In the genomic region with DNA sequence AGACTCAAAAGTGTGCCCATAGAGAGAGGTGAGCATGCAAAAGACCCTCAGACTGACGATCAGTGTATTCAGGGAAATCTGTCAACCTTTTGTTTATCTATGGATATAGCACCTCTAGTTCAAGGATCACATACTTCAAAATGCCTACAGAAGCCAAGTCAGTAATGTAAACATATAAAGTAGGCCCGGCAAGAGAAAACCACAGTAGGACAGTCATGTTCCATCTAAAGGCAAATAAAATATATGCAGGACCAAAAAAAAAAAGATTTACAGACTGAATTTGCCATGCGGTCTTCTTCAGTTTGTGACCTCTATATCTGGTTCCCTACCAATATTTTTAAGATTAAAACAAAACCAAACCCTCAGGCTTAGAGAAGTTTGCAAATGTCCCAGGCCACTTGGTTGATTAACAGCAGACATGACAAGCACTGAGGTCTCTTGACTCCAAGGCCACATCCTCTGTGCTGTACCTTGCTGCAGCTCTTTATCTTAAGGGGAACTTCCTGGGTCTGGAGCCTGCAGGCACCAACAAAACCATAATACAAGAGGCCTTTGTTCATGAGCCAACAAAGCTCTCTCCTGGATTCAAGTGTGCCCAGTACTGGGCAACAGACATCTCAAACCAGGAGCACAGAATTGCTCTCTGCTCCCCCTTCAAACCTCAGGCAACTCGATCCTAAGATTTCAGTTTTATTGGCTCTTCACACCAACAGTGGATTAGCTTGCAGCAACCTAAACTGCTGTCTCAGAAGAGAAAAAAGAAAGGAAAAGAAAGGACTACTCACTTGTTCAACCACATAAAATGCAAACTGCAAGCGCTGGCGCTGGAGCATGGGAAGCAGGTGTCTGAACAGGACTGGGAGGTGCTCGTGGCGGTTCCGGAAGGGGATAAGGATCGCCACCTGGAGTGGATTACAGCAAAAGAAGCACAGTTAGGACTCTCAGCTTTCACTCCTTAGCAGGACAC, we compare ENCODE assay signal across 1 cellular context.
TF ChIP-seq lines count a peak whose summit lies in the region.

No MANE protein-coding gene starts in this region.

TF ChIP-seq in HepG2, 621 proteins besides CTCF, POLR2A, EP300 and RAD21 (continued from another document and continues in another):
- TF ChIP-seq, protein P1, sequence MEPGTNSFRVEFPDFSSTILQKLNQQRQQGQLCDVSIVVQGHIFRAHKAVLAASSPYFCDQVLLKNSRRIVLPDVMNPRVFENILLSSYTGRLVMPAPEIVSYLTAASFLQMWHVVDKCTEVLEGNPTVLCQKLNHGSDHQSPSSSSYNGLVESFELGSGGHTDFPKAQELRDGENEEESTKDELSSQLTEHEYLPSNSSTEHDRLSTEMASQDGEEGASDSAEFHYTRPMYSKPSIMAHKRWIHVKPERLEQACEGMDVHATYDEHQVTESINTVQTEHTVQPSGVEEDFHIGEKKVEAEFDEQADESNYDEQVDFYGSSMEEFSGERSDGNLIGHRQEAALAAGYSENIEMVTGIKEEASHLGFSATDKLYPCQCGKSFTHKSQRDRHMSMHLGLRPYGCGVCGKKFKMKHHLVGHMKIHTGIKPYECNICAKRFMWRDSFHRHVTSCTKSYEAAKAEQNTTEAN (CRISPR knock-in tag; conservative IDR thresholded peaks at IDR 0.05), result 0 out of 2 replicates have a peak, but pooled peaks have one; percentile 43
- TF ChIP-seq, protein P2, sequence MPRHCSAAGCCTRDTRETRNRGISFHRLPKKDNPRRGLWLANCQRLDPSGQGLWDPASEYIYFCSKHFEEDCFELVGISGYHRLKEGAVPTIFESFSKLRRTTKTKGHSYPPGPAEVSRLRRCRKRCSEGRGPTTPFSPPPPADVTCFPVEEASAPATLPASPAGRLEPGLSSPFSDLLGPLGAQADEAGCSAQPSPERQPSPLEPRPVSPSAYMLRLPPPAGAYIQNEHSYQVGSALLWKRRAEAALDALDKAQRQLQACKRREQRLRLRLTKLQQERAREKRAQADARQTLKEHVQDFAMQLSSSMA (CRISPR knock-in tag; IDR thresholded peaks at IDR 0.05), result 0 out of 2 replicates have a peak, but pooled peaks have one; percentile 35
- TF ChIP-seq KDM5A (IDR thresholded peaks at IDR 0.05; ENCODE audit: borderline replicate concordance, low read length) (peak; percentile 29; the same call in 1 of the 2 replicates), KLF16 (CRISPR knock-in tag; IDR thresholded peaks at IDR 0.05) (0 out of 4 replicates have a peak, but pooled peaks of 1 of the 2 experiments have one; percentile 28), ZNF501 (CRISPR knock-in tag; IDR thresholded peaks at IDR 0.05) (peak; percentile 10; the same call in 1 of the 2 replicates), ZC3H4 (CRISPR knock-in tag; IDR thresholded peaks at IDR 0.05; ENCODE audit: borderline replicate concordance) (no peak), ZNF101 (CRISPR knock-in tag; IDR thresholded peaks at IDR 0.05; ENCODE audit: borderline replicate concordance, low read depth) (no peak), ZNF790 (CRISPR knock-in tag; IDR thresholded peaks at IDR 0.05; ENCODE audit: borderline replicate concordance) (no peak), ZSCAN31 (CRISPR knock-in tag; IDR thresholded peaks at IDR 0.05; ENCODE audit: low read depth) (0 out of 2 replicates have a peak, but pooled peaks have one; percentile 43), NR2F6 (IDR thresholded peaks at IDR 0.05) (peak; percentile 12; the same call in 1 of the 2 replicates), NR2F6 (CRISPR knock-in tag; IDR thresholded peaks at IDR 0.05) (peak; percentile 58), HOXA3 (CRISPR knock-in tag; IDR thresholded peaks at IDR 0.05) (peak; percentile 59; the same call in 1 of the 2 replicates), SRSF1 (optimal IDR thresholded peaks at IDR 0.05; ENCODE audit: low read depth, low read length) (no peak), MAF1 (CRISPR knock-in tag; IDR thresholded peaks at IDR 0.05; ENCODE audit: borderline replicate concordance) (no peak), ZNF75D (CRISPR knock-in tag; IDR thresholded peaks at IDR 0.05; ENCODE audit: borderline replicate concordance) (no peak), ZNF564 (CRISPR knock-in tag; IDR thresholded peaks at IDR 0.05) (peak; percentile 68; the same call in 1 of the 2 replicates), ZNF382 (CRISPR knock-in tag; IDR thresholded peaks at IDR 0.05; ENCODE audit: borderline replicate concordance) (no peak), TARDBP (CRISPR knock-in tag; IDR thresholded peaks at IDR 0.05) (peak; percentile 16), ATRX (CRISPR knock-in tag; IDR thresholded peaks at IDR 0.05; ENCODE audit: borderline replicate concordance) (no peak), ZNF614 (CRISPR knock-in tag; IDR thresholded peaks at IDR 0.05; ENCODE audit: borderline replicate concordance) (0 out of 2 replicates have a peak, but pooled peaks have one; percentile 19), SNAI1 (CRISPR knock-in tag; IDR thresholded peaks at IDR 0.05; ENCODE audit: borderline replicate concordance) (peak; percentile 48; the same call in 1 of the 2 replicates), ZNF253 (CRISPR knock-in tag; IDR thresholded peaks at IDR 0.05; ENCODE audit: borderline replicate concordance) (peak; percentile 68; the same call in 1 of the 2 replicates), ATF1 (CRISPR knock-in tag; IDR thresholded peaks at IDR 0.05) (peak; percentile 47; the same call in 1 of the 2 replicates), GLI4 (CRISPR knock-in tag; IDR thresholded peaks at IDR 0.05; ENCODE audit: borderline replicate concordance) (peak; percentile 30; the same call in 1 of the 2 replicates), SPEN (CRISPR knock-in tag; IDR thresholded peaks at IDR 0.05; ENCODE audit: low read depth) (0 out of 2 replicates have a peak, but pooled peaks have one; percentile 29), ZNF121 (CRISPR knock-in tag; IDR thresholded peaks at IDR 0.05) (0 out of 2 replicates have a peak, but pooled peaks have one; percentile 25), FOSL2 (CRISPR knock-in tag; IDR thresholded peaks at IDR 0.05) (peak; percentile 19; the same call in 1 of the 2 replicates), TGIF2 (CRISPR knock-in tag; IDR thresholded peaks at IDR 0.05) (no peak), ZNF678 (CRISPR knock-in tag; IDR thresholded peaks at IDR 0.05) (no peak), MIXL1 (CRISPR knock-in tag; IDR thresholded peaks at IDR 0.05) (peak; percentile 56), KDM1A (CRISPR knock-in tag; IDR thresholded peaks at IDR 0.05) (no peak), REPIN1 (CRISPR knock-in tag; IDR thresholded peaks at IDR 0.05; ENCODE audit: borderline replicate concordance, low read depth) (0 out of 2 replicates have a peak, but pooled peaks have one; percentile 40), MEIS2 (CRISPR knock-in tag; IDR thresholded peaks at IDR 0.05) (peak; percentile 50; the same call in 1 of the 2 replicates), ZNF468 (CRISPR knock-in tag; IDR thresholded peaks at IDR 0.05) (0 out of 2 replicates have a peak, but pooled peaks have one; percentile 64), ZNF205 (CRISPR knock-in tag; IDR thresholded peaks at IDR 0.05) (0 out of 2 replicates have a peak, but pooled peaks have one; percentile 11), FOXO1 (CRISPR knock-in tag; IDR thresholded peaks at IDR 0.05) (peak; percentile 27; the same call in 1 of the 2 replicates), SMARCE1 (IDR thresholded peaks at IDR 0.05; ENCODE audit: borderline replicate concordance) (no peak), KLF6 (CRISPR knock-in tag; IDR thresholded peaks at IDR 0.05) (peak; percentile 55; the same call in 1 of the 2 replicates), SOX6 (IDR thresholded peaks at IDR 0.05) (no peak), SOX6 (CRISPR knock-in tag; IDR thresholded peaks at IDR 0.05) (peak; percentile 65)
- TF ChIP-seq, protein P3, sequence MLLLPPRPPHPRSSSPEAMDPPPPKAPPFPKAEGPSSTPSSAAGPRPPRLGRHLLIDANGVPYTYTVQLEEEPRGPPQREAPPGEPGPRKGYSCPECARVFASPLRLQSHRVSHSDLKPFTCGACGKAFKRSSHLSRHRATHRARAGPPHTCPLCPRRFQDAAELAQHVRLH (CRISPR knock-in tag; IDR thresholded peaks at IDR 0.05; ENCODE audit: borderline replicate concordance, low read depth), result peak; percentile 28; the same call in 1 of the 2 replicates
- TF ChIP-seq, protein P4, sequence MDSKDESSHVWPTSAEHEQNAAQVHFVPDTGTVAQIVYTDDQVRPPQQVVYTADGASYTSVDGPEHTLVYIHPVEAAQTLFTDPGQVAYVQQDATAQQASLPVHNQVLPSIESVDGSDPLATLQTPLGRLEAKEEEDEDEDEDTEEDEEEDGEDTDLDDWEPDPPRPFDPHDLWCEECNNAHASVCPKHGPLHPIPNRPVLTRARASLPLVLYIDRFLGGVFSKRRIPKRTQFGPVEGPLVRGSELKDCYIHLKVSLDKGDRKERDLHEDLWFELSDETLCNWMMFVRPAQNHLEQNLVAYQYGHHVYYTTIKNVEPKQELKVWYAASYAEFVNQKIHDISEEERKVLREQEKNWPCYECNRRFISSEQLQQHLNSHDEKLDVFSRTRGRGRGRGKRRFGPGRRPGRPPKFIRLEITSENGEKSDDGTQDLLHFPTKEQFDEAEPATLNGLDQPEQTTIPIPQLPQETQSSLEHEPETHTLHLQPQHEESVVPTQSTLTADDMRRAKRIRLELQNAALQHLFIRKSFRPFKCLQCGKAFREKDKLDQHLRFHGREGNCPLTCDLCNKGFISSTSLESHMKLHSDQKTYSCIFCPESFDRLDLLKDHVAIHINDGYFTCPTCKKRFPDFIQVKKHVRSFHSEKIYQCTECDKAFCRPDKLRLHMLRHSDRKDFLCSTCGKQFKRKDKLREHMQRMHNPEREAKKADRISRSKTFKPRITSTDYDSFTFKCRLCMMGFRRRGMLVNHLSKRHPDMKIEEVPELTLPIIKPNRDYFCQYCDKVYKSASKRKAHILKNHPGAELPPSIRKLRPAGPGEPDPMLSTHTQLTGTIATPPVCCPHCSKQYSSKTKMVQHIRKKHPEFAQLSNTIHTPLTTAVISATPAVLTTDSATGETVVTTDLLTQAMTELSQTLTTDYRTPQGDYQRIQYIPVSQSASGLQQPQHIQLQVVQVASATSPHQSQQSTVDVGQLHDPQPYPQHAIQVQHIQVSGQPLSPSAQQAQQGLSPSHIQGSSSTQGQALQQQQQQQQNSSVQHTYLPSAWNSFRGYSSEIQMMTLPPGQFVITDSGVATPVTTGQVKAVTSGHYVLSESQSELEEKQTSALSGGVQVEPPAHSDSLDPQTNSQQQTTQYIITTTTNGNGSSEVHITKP (CRISPR knock-in tag; IDR thresholded peaks at IDR 0.05; ENCODE audit: low read depth), result no peak
- TF ChIP-seq, protein P5, sequence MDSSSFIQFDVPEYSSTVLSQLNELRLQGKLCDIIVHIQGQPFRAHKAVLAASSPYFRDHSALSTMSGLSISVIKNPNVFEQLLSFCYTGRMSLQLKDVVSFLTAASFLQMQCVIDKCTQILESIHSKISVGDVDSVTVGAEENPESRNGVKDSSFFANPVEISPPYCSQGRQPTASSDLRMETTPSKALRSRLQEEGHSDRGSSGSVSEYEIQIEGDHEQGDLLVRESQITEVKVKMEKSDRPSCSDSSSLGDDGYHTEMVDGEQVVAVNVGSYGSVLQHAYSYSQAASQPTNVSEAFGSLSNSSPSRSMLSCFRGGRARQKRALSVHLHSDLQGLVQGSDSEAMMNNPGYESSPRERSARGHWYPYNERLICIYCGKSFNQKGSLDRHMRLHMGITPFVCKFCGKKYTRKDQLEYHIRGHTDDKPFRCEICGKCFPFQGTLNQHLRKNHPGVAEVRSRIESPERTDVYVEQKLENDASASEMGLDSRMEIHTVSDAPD (CRISPR knock-in tag; IDR thresholded peaks at IDR 0.05), result peak; percentile 77; the same call in 1 of the 2 replicates
- TF ChIP-seq, protein P6, sequence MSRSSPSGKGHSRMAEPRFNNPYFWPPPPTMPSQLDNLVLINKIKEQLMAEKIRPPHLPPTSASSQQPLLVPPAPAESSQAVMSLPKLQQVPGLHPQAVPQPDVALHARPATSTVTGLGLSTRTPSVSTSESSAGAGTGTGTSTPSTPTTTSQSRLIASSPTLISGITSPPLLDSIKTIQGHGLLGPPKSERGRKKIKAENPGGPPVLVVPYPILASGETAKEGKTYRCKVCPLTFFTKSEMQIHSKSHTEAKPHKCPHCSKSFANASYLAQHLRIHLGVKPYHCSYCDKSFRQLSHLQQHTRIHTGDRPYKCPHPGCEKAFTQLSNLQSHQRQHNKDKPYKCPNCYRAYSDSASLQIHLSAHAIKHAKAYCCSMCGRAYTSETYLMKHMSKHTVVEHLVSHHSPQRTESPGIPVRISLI (CRISPR knock-in tag; IDR thresholded peaks at IDR 0.05; ENCODE audit: borderline replicate concordance), result peak; percentile 77; the same call in 1 of the 2 replicates
- TF ChIP-seq, protein P7, sequence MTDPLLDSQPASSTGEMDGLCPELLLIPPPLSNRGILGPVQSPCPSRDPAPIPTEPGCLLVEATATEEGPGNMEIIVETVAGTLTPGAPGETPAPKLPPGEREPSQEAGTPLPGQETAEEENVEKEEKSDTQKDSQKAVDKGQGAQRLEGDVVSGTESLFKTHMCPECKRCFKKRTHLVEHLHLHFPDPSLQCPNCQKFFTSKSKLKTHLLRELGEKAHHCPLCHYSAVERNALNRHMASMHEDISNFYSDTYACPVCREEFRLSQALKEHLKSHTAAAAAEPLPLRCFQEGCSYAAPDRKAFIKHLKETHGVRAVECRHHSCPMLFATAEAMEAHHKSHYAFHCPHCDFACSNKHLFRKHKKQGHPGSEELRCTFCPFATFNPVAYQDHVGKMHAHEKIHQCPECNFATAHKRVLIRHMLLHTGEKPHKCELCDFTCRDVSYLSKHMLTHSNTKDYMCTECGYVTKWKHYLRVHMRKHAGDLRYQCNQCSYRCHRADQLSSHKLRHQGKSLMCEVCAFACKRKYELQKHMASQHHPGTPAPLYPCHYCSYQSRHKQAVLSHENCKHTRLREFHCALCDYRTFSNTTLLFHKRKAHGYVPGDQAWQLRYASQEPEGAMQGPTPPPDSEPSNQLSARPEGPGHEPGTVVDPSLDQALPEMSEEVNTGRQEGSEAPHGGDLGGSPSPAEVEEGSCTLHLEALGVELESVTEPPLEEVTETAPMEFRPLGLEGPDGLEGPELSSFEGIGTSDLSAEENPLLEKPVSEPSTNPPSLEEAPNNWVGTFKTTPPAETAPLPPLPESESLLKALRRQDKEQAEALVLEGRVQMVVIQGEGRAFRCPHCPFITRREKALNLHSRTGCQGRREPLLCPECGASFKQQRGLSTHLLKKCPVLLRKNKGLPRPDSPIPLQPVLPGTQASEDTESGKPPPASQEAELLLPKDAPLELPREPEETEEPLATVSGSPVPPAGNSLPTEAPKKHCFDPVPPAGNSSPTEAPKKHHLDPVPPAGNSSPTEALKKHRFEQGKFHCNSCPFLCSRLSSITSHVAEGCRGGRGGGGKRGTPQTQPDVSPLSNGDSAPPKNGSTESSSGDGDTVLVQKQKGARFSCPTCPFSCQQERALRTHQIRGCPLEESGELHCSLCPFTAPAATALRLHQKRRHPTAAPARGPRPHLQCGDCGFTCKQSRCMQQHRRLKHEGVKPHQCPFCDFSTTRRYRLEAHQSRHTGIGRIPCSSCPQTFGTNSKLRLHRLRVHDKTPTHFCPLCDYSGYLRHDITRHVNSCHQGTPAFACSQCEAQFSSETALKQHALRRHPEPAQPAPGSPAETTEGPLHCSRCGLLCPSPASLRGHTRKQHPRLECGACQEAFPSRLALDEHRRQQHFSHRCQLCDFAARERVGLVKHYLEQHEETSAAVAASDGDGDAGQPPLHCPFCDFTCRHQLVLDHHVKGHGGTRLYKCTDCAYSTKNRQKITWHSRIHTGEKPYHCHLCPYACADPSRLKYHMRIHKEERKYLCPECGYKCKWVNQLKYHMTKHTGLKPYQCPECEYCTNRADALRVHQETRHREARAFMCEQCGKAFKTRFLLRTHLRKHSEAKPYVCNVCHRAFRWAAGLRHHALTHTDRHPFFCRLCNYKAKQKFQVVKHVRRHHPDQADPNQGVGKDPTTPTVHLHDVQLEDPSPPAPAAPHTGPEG (CRISPR knock-in tag; IDR thresholded peaks at IDR 0.05), result 0 out of 2 replicates have a peak, but pooled peaks have one; percentile 26
